ENCODE assay signal across 22 cellular contexts in genomic region chr20:2575682-2576081, GRCh38. TPM values are rescaled to one million over a fixed set of nuclear protein-coding genes. Genes with fewer than 3 reads are reported as not detected.
DNase-seq lines count a peak whose midpoint lies in the region; ATAC-seq and TF ChIP-seq lines count a peak whose summit lies in the region.
"Had no signal": no experiment of that assay in that cellular context is flagged by ENCODE, and none has a peak within 500 bp of the region (broad histone marks: within the 10 kb centered on the region; RNA-seq: fewer than 3 reads in every experiment).

No MANE protein-coding gene starts in this region.

- H4K20me1 ChIP-seq in neural cell (ENCODE audit: insufficient read depth): no peaks in the 10 kb centered on the region
- H4K20me1 ChIP-seq: BLaER1 treated with 17β-estradiol and CSF1 and Interleukin-3, amounts not matched to agents 10 nM and 100 nM had no signal

- H3K4me1 Mint-ChIP-seq in activated naive CD4-positive, alpha-beta T cell treated with anti-CD3 and anti-CD28 coated beads, Interleukin-2, amount 50 U/mL, for 24 hours: no peaks in the 10 kb centered on the region
- peaks cover 9% of the 10 kb centered on the region for H3K4me1 Mint-ChIP-seq in endodermal cell
- H3K4me1 Mint-ChIP-seq: CD8-positive, alpha-beta memory T cell; GM23338; H9 had no signal

- H3K4me3 Mint-ChIP-seq in activated naive CD4-positive, alpha-beta T cell treated with anti-CD3 and anti-CD28 coated beads, Interleukin-2, amount 50 U/mL, for 24 hours: no peak overlapping the region
- no peak overlapping the region for H3K4me3 Mint-ChIP-seq in endodermal cell
- H3K4me3 Mint-ChIP-seq: CD14-positive monocyte; CD4-positive, alpha-beta T cell; CD8-positive, alpha-beta memory T cell; GM23338; H9 had no signal

- no peak overlapping the region for H3K9ac ChIP-seq in endodermal cell (ENCODE audit: extremely low read depth, low read length, poor library complexity, severe bottlenecking)
- H3K9ac ChIP-seq in neural cell (ENCODE audit: low read length): no peak overlapping the region
- H3K9ac ChIP-seq: BLaER1 treated with 17β-estradiol and CSF1 and Interleukin-3, amounts not matched to agents 10 nM and 100 nM had no signal

- H3K4me3 ChIP-seq in endodermal cell (ENCODE audit: low read length): no peak overlapping the region
- H3K4me3 ChIP-seq in neural cell (ENCODE audit: low read length): peak overlapping the region; percentile 42
- H3K4me3 ChIP-seq: BLaER1 treated with 17β-estradiol and CSF1 and Interleukin-3, amounts not matched to agents 10 nM and 100 nM; GM12878; GM23338 had no signal

- peaks cover 26% of the 10 kb centered on the region for H3K27me3 Mint-ChIP-seq in activated naive CD4-positive, alpha-beta T cell treated with anti-CD3 and anti-CD28 coated beads, Interleukin-2, amount 50 U/mL, for 24 hours
- peaks cover 22% of the 10 kb centered on the region for H3K27me3 Mint-ChIP-seq in endodermal cell (ENCODE audit: insufficient read depth)

- no peaks in the 10 kb centered on the region for H3K9me2 ChIP-seq in neural cell (ENCODE audit: insufficient read depth, low read length)

- H3K27ac Mint-ChIP-seq in activated naive CD4-positive, alpha-beta T cell treated with anti-CD3 and anti-CD28 coated beads, Interleukin-2, amount 50 U/mL, for 24 hours: peak overlapping the region; percentile 2
- no peak overlapping the region for H3K27ac Mint-ChIP-seq in endodermal cell
- H3K27ac Mint-ChIP-seq: CD14-positive monocyte; CD4-positive, alpha-beta T cell; GM23338; H9 had no signal

- H3K27ac ChIP-seq in endodermal cell (ENCODE audit: low read depth, low read length): peak overlapping the region; percentile 32
- H3K27ac ChIP-seq in neural cell (ENCODE audit: low read length): no peak overlapping the region
- H3K27ac ChIP-seq: 22Rv1; BLaER1 treated with 17β-estradiol and CSF1 and Interleukin-3, amounts not matched to agents 10 nM and 100 nM had no signal

- peaks cover 4% of the 10 kb centered on the region for H3K4me1 ChIP-seq in endodermal cell (ENCODE audit: control insufficient read depth, insufficient read depth, low read length)
- H3K4me1 ChIP-seq: BLaER1 treated with 17β-estradiol and CSF1 and Interleukin-3, amounts not matched to agents 10 nM and 100 nM had no signal

- H3F3A ChIP-seq in neural cell (ENCODE audit: insufficient read depth, low read length, poor library complexity, severe bottlenecking): no peaks in the 10 kb centered on the region

- ATAC-seq in GM21360 (IDR thresholded peaks at IDR 0.05; ENCODE audit: unreplicated experiment) (no peak), HG02852 (IDR thresholded peaks at IDR 0.05; ENCODE audit: unreplicated experiment) (no peak)
- ATAC-seq: GM12878, GM23338, HCT116 had no signal

- no peak overlapping the region for H3K4me2 ChIP-seq in neural cell (ENCODE audit: low read length)
- H3K4me2 ChIP-seq: BLaER1 treated with 17β-estradiol and CSF1 and Interleukin-3, amounts not matched to agents 10 nM and 100 nM; GM23338 had no signal

- TF ChIP-seq EP300 in neural cell (conservative IDR thresholded peaks at IDR 0.05; ENCODE audit: poor library complexity, severe bottlenecking): no peak

- H3K36me3 ChIP-seq in endodermal cell (ENCODE audit: control insufficient read depth, insufficient read depth, low read length): no peaks in the 10 kb centered on the region
- no peaks in the 10 kb centered on the region for H3K36me3 ChIP-seq in neural cell (ENCODE audit: insufficient read depth, low read length)
- H3K36me3 ChIP-seq: BE2C; BLaER1 treated with 17β-estradiol and CSF1 and Interleukin-3, amounts not matched to agents 10 nM and 100 nM had no signal

- no peaks in the 10 kb centered on the region for H3K9me3 Mint-ChIP-seq in activated naive CD4-positive, alpha-beta T cell treated with anti-CD3 and anti-CD28 coated beads, Interleukin-2, amount 50 U/mL, for 24 hours
- H3K9me3 Mint-ChIP-seq in endodermal cell: no peaks in the 10 kb centered on the region
- H3K9me3 Mint-ChIP-seq: CD4-positive, alpha-beta T cell; GM23338; H9 had no signal

- no peak for TF ChIP-seq RAD21 in neural cell (conservative IDR thresholded peaks at IDR 0.05)

- H3K27me3 ChIP-seq in endodermal cell (ENCODE audit: control insufficient read depth, insufficient read depth, low read length, poor library complexity, severe bottlenecking) (peaks cover 7% of the 10 kb centered on the region), neural cell (ENCODE audit: insufficient read depth, low read depth, low read length) (no peaks in the 10 kb centered on the region)
- H3K27me3 ChIP-seq: BE2C; BLaER1 treated with 17β-estradiol and CSF1 and Interleukin-3, amounts not matched to agents 10 nM and 100 nM had no signal

- WGBS in endodermal cell (ENCODE audit: insufficient coverage in 1 of 2, insufficient read length in 1 of 2), 2 experiments: 69% methylated on average over 1 of the region's 1 CpG; no CpG with 5 or more reads in 1 of the 2 experiments

- DNase-seq in activated naive CD4-positive, alpha-beta T cell treated with Interleukin-2 at 50 U/mL for 16 hours: no peak
- no peak for DNase-seq in endodermal cell
- DNase-seq: ACHN; AML-193; CD4-positive, alpha-beta T cell; CD8-positive, alpha-beta memory T cell; DMS79; EL; GDM1; H9 had no signal

- no peaks in the 10 kb centered on the region for H3K79me2 ChIP-seq in neural cell (replicated peaks; ENCODE audit: insufficient read depth, low read length)

- no peak overlapping the region for H2AFZ ChIP-seq in neural cell (ENCODE audit: low read depth, low read length)
- H2AFZ ChIP-seq: GM23338 had no signal

- H3K36me3 Mint-ChIP-seq in activated naive CD4-positive, alpha-beta T cell treated with anti-CD3 and anti-CD28 coated beads, Interleukin-2, amount 50 U/mL, for 24 hours: no peaks in the 10 kb centered on the region
- H3K36me3 Mint-ChIP-seq in endodermal cell (ENCODE audit: low read depth): no peaks in the 10 kb centered on the region
- H3K36me3 Mint-ChIP-seq: CD14-positive monocyte; CD8-positive, alpha-beta memory T cell had no signal

- no peaks in the 10 kb centered on the region for H3K9me3 ChIP-seq in endodermal cell (ENCODE audit: control insufficient read depth, low read length)
- no peaks in the 10 kb centered on the region for H3K9me3 ChIP-seq in neural cell (ENCODE audit: low read length)
- H3K9me3 ChIP-seq: BE2C; BLaER1 treated with 17β-estradiol and CSF1 and Interleukin-3, amounts not matched to agents 10 nM and 100 nM had no signal

- no peak for TF ChIP-seq CTCF in endodermal cell (conservative IDR thresholded peaks at IDR 0.05)
- TF ChIP-seq CTCF in neural cell (IDR thresholded peaks at IDR 0.05; ENCODE audit: poor library complexity, severe bottlenecking): no peak

TF ChIP-seq in neural cell, 6 proteins besides CTCF, POLR2A, EP300 and RAD21:
- TF ChIP-seq POLR2AphosphoS5 (IDR thresholded peaks at IDR 0.05) (no peak), SMC3 (conservative IDR thresholded peaks at IDR 0.05; ENCODE audit: poor library complexity) (no peak), REST (IDR thresholded peaks at IDR 0.05; ENCODE audit: borderline replicate concordance) (no peak), MXI1 (conservative IDR thresholded peaks at IDR 0.05; ENCODE audit: poor library complexity, severe bottlenecking) (no peak), TAF1 (IDR thresholded peaks at IDR 0.05; ENCODE audit: low read depth) (no peak), EZH2 (IDR thresholded peaks at IDR 0.05; ENCODE audit: borderline replicate concordance, insufficient read depth, low read length, poor library complexity, severe bottlenecking) (no peak)

RNA-seq across cellular contexts. Expression of gene TMC2, which starts 39.3 kb away (rescaled TPM):
- under 1 TPM in 1 of 2 donors, not detected in 1; 0.24 TPM for total RNA-seq in endodermal cell
- polyA plus RNA-seq in endodermal cell (2013, experiment 1 of 2): 0.11 TPM
- 0.12 TPM for polyA plus RNA-seq in endodermal cell (2013, experiment 2 of 2)
- polyA plus RNA-seq in neural cell: 0.11 and 0.66 TPM in 2 replicates
- polyA minus RNA-seq in neural cell: 0.24 and 0.35 TPM in 2 replicates
- total RNA-seq: CD4-positive, alpha-beta T cell; CD8-positive, alpha-beta memory T cell; GM12878; GM23338; H4; H9 had no signal
- polyA plus RNA-seq: CD14-positive monocyte; CD8-positive, alpha-beta memory T cell; GM23338 had no signal
